Comparison of ENCODE assay signal across 8 cellular contexts in genomic region chr12:96986883-96987523, GRCh38.
A peak's percentile ranks its signal among the peaks of the same experiment; 100 is the strongest.
DNase-seq lines count a peak whose midpoint lies in the region; ATAC-seq and TF ChIP-seq lines count a peak whose summit lies in the region.

No MANE protein-coding gene starts in this region.

- no peak overlapping the region for H4K5ac ChIP-seq in mesendoderm (ENCODE audit: low read length)

- H2AK5ac ChIP-seq in mesendoderm (ENCODE audit: low read length) = no peak overlapping the region

- peak; percentile 58 for TF ChIP-seq CTCF in AG09319 (IDR thresholded peaks at IDR 0.05; ENCODE audit: low read depth, low read length)
- peak; percentile 51; the same call in 2 of the 3 replicates for TF ChIP-seq CTCF in GM12872 (IDR thresholded peaks at IDR 0.05; ENCODE audit: insufficient read depth, low read depth, low read length)
- TF ChIP-seq CTCF in breast epithelium (IDR thresholded peaks at IDR 0.05) = peak in 2 of 3 donors; percentile 32 to 43

- H3K9me3 ChIP-seq in breast epithelium = no peaks in the 10 kb centered on the region

- no peak overlapping the region for H3K23ac ChIP-seq in mesendoderm (ENCODE audit: low read length)

- H3K79me2 ChIP-seq in mesendoderm (ENCODE audit: control insufficient read depth, insufficient read depth, low read length) = no peaks in the 10 kb centered on the region

- H4K8ac ChIP-seq in mesendoderm (ENCODE audit: low read depth, low read length) = no peak overlapping the region

- no peak overlapping the region for H2BK120ac ChIP-seq in mesendoderm (ENCODE audit: low read depth, low read length)

- H3K27ac ChIP-seq in breast epithelium = no peak overlapping the region
- H3K27ac ChIP-seq in mesendoderm (ENCODE audit: low read depth, low read length) = no peak overlapping the region

- no CpG with 5 or more reads among the region's 2 CpGs for WGBS in mesendoderm (ENCODE audit: extremely low coverage, insufficient coverage, low lambda C conversion rate)

- H2BK15ac ChIP-seq in mesendoderm (replicated peaks; ENCODE audit: low read depth) = no peak overlapping the region

- intact Hi-C loops in breast epithelium (cut with DNase I; ENCODE audit: low total_unique reads) = no loop called here

- no peak overlapping the region for H3K9ac ChIP-seq in mesendoderm (ENCODE audit: low read length)

- H3K27me3 ChIP-seq in breast epithelium (no peaks in the 10 kb centered on the region), mesendoderm (ENCODE audit: insufficient read depth, low read length, poor library complexity) (no peaks in the 10 kb centered on the region)

- no peak overlapping the region for H3K56ac ChIP-seq in mesendoderm (ENCODE audit: low read length)

- no peaks in the 10 kb centered on the region for H3K79me1 ChIP-seq in mesendoderm (ENCODE audit: low read length)

- no peak overlapping the region for H3K4ac ChIP-seq in mesendoderm (ENCODE audit: low read depth, low read length)

- no peak for TF ChIP-seq POLR2A in breast epithelium (IDR thresholded peaks at IDR 0.05)

- no peak overlapping the region for H3K18ac ChIP-seq in mesendoderm (ENCODE audit: low read length)

- H3K4me1 ChIP-seq in breast epithelium = no peaks in the 10 kb centered on the region
- H3K4me1 ChIP-seq in mesendoderm (ENCODE audit: control insufficient read depth, low read depth, low read length) = no peaks in the 10 kb centered on the region

- H2BK5ac ChIP-seq in mesendoderm (ENCODE audit: low read length) = no peak overlapping the region

- H3K4me3 ChIP-seq in breast epithelium = no peak overlapping the region
- H3K4me3 ChIP-seq in mesendoderm (ENCODE audit: low read length) = no peak overlapping the region

- H3K4me2 ChIP-seq in mesendoderm (ENCODE audit: low read length) = no peak overlapping the region

- H3K36me3 ChIP-seq in breast epithelium = no peaks in the 10 kb centered on the region
- no peaks in the 10 kb centered on the region for H3K36me3 ChIP-seq in mesendoderm (ENCODE audit: control insufficient read depth, insufficient read depth, low read length)

- DNase-seq in AG09319 (ENCODE audit: extremely low read depth, low read depth) (no peak), NCI-H2171 treated with DMSO at 0.1 percent for 48 hours (lab: John Stamatoyannopoulos, UW) (peak; percentile 61), breast epithelium (ENCODE audit: low spot score in 2 of 2) (no peak), mesendoderm (peak; percentile 58), T-helper 9 cell (no peak)

- ATAC-seq in GM18519 (IDR thresholded peaks at IDR 0.05; ENCODE audit: low FRiP score, unreplicated experiment) (no peak), HG02642 (IDR thresholded peaks at IDR 0.05; ENCODE audit: poor library complexity, unreplicated experiment) (no peak)

Comparison
In these comparisons a context has a peak if more than half of its experiments do, and no peak if none do; other contexts are left out.
1. DNase-seq: peak in NCI-H2171 treated with DMSO at 0.1 percent for 48 hours (single experiment) and mesendoderm (single experiment); none in AG09319 (single experiment), breast epithelium (0 of 2) and T-helper 9 cell (single experiment).
2. Peak in every context shown above with its lines, with median percentiles within 50 percentile points of each other: CTCF ChIP-seq.